In the genomic region with DNA sequence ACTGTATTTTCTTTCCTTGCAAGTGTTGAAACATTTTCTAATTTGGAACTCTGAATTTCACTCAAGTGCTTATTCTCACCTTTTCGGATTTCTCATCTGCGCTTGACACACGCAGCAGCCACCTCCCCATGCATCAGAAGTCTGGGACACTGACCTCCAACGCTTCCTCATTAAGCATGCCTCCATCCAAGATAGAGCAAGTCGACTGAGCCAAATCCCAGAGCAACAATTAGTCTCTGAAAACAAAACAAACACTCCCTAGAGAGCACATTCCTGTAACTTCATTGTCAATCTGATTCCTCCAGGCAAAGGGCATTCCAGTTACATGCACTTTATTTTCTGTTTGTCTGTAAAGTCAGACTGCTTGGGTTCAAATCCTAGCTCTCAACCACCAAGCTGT, we compare ENCODE assay signal across 32 cellular contexts. TPM values are rescaled to one million over a fixed set of nuclear protein-coding genes. Genes with fewer than 3 reads are reported as not detected.
A peak's percentile ranks its signal among the peaks of the same experiment; 100 is the strongest.
DNase-seq lines count a peak whose midpoint lies in the region; ATAC-seq and TF ChIP-seq lines count a peak whose summit lies in the region.
"Had no signal": no experiment of that assay in that cellular context is flagged by ENCODE, and none has a peak within 500 bp of the region (broad histone marks: within the 10 kb centered on the region; RNA-seq: fewer than 3 reads in every experiment).

No MANE protein-coding gene starts in this region.

- H2BK12ac ChIP-seq in H9 (ENCODE audit: insufficient read length, low read depth, low read length) = no peak overlapping the region

- H4K91ac ChIP-seq in H9 (ENCODE audit: insufficient read length, low read depth, low read length) = no peak overlapping the region

- H3K27me3 ChIP-seq in H9 (ENCODE audit: insufficient read depth, low read length) = no peaks in the 10 kb centered on the region
- H3K27me3 ChIP-seq: dorsolateral prefrontal cortex, gastrocnemius medialis, pancreas, spleen, suprapubic skin, upper lobe of right lung had no signal

- no peaks in the 10 kb centered on the region for H4K20me1 ChIP-seq in H9 (ENCODE audit: control insufficient read depth, insufficient read depth, insufficient read length)

- H3K79me2 ChIP-seq in H9 (ENCODE audit: insufficient read depth, low read length) = no peaks in the 10 kb centered on the region

- H3K4me1 Mint-ChIP-seq in H9 (peaks cover 19 to 22% of the 10 kb centered on the region in 2 experiments), WTC11 (peaks cover 20% of the 10 kb centered on the region)
- H3K4me1 Mint-ChIP-seq in stimulated activated naive B cell treated with anti-CD40 and anti-IgM and Interleukin-4, amounts not matched to agents 10 μg/mL and 1 μg/mL and 100 μg/mL, for 72 hours = peaks cover 65 to 95% of the 10 kb centered on the region in 2 donors
- H3K4me1 Mint-ChIP-seq in stimulated activated effector memory CD8-positive, alpha-beta T cell treated with anti-CD3 and anti-CD28 coated beads, Interleukin-12 subunit alpha, Interleukin-12 subunit beta, amount 100 ng/mL, for 72 hours = peaks cover 33% of the 10 kb centered on the region

- H3K27ac Mint-ChIP-seq in H9 = peak overlapping the region in 2 of 3 experiments; percentile 11 to 31; a peak in 3 of 7 replicates
- peak overlapping the region; percentile 75 for H3K27ac Mint-ChIP-seq in WTC11
- peak overlapping the region; percentile 75 for H3K27ac Mint-ChIP-seq in stimulated activated naive B cell treated with anti-CD40 and anti-IgM and Interleukin-4, amounts not matched to agents 10 μg/mL and 1 μg/mL and 100 μg/mL, for 72 hours
- no peak overlapping the region for H3K27ac Mint-ChIP-seq in stimulated activated effector memory CD8-positive, alpha-beta T cell treated with anti-CD3 and anti-CD28 coated beads, Interleukin-12 subunit alpha, Interleukin-12 subunit beta, amount 100 ng/mL, for 72 hours
- H3K27ac Mint-ChIP-seq: activated CD4-positive, alpha-beta memory T cell treated with anti-CD3 and anti-CD28 coated beads for 36 hours; activated naive CD8-positive, alpha-beta T cell treated with anti-CD3 and anti-CD28 coated beads, Interleukin-2, amount 10 ng/mL, durations not matched to agents 7 days and 5 days; mesothelial cell of epicardium had no signal

- H3K23me2 ChIP-seq in H9 (ENCODE audit: insufficient read length, low read depth, low read length, poor library complexity, severe bottlenecking) = no peaks in the 10 kb centered on the region

- DNase-seq in H9 = no peak
- DNase-seq in WTC11 (ENCODE audit: low spot score) = no peak
- peak; percentile 63 for DNase-seq in left kidney (ENCODE audit: low read depth, low spot score)
- DNase-seq in stimulated activated naive B cell treated with anti-CD40 and anti-IgM and Interleukin-4, amounts not matched to agents 10 μg/mL and 1 μg/mL and 100 μg/mL, for 72 hours = no peak
- no peak for DNase-seq in stimulated activated CD4-positive, alpha-beta T cell treated with anti-CD3 and anti-CD28 coated beads, Interleukin-1b, Interleukin-23, amount 100 ng/mL, for 48 hours
- no peak for DNase-seq in activated gamma-delta T cell treated with Interleukin-2 at 50 U/mL for 16 hours
- DNase-seq in stimulated activated effector memory CD8-positive, alpha-beta T cell treated with anti-CD3 and anti-CD28 coated beads, Interleukin-12 subunit alpha, Interleukin-12 subunit beta, amount 100 ng/mL, for 72 hours (ENCODE audit: low spot score in 2 of 2) = no peak
- DNase-seq: activated CD4-positive, alpha-beta memory T cell treated with anti-CD3 and anti-CD28 coated beads for 36 hours; activated CD8-positive, alpha-beta memory T cell treated with anti-CD3 and anti-CD28 coated beads, Interleukin-2, amount 50 U/mL, for 4 hours; activated naive CD8-positive, alpha-beta T cell treated with anti-CD3 and anti-CD28 coated beads, Interleukin-2, amount 10 ng/mL, durations not matched to agents 7 days and 5 days; DND-41; dorsolateral prefrontal cortex; gastrocnemius medialis; GM23248; IMR-90; left ventricle myocardium inferior; naive thymus-derived CD4-positive, alpha-beta T cell; NCI-H1105; NCI-H1930; NCI-H526 treated with DMSO at 0.1 percent for 48 hours; pancreas; right cardiac atrium; spleen; stimulated activated CD4-positive, alpha-beta T cell treated with anti-CD3 and anti-CD28 coated beads, Interleukin-2, amount 100 ng/mL, for 48 hours; T-helper 1 cell; upper lobe of right lung had no signal

- no peak overlapping the region for H2BK15ac ChIP-seq in H9 (ENCODE audit: low read depth, low read length)

- H3K36me3 Mint-ChIP-seq in H9 (ENCODE audit: insufficient read depth in 1 of 3, low read depth in 3 of 3) (peaks cover 5 to 17% (median 7%) of the 10 kb centered on the region in 3 experiments; a peak in 6 of 7 replicates), WTC11 (peaks cover 13% of the 10 kb centered on the region)
- H3K36me3 Mint-ChIP-seq in stimulated activated naive B cell treated with anti-CD40 and anti-IgM and Interleukin-4, amounts not matched to agents 10 μg/mL and 1 μg/mL and 100 μg/mL, for 72 hours = peaks cover 83 to 86% of the 10 kb centered on the region in 2 donors
- no peaks in the 10 kb centered on the region for H3K36me3 Mint-ChIP-seq in stimulated activated effector memory CD8-positive, alpha-beta T cell treated with anti-CD3 and anti-CD28 coated beads, Interleukin-12 subunit alpha, Interleukin-12 subunit beta, amount 100 ng/mL, for 72 hours
- H3K36me3 Mint-ChIP-seq: activated CD4-positive, alpha-beta memory T cell treated with anti-CD3 and anti-CD28 coated beads for 36 hours; mesothelial cell of epicardium had no signal

- no peak overlapping the region for H2BK120ac ChIP-seq in H9 (ENCODE audit: low read depth, low read length, poor library complexity, severe bottlenecking)

- no peak overlapping the region for H3K9ac ChIP-seq in H9 (ENCODE audit: extremely low read depth, insufficient read length, low read length)
- H3K9ac ChIP-seq: GM23248 had no signal

- peak; percentile 85 for ATAC-seq in WTC11
- ATAC-seq in stimulated activated naive B cell treated with anti-CD40 and anti-IgM and Interleukin-4, amounts not matched to agents 10 μg/mL and 1 μg/mL and 100 μg/mL, for 72 hours (replicated peaks) = no peak
- no peak for ATAC-seq in stimulated activated effector memory CD8-positive, alpha-beta T cell treated with anti-CD3 and anti-CD28 coated beads, Interleukin-12 subunit alpha, Interleukin-12 subunit beta, amount 100 ng/mL, for 72 hours
- ATAC-seq: gastrocnemius medialis; naive thymus-derived CD4-positive, alpha-beta T cell; pancreas; right cardiac atrium had no signal

- H4K8ac ChIP-seq in H9 (replicated peaks; ENCODE audit: insufficient read length, low read depth, low read length) = no peak overlapping the region

- H3K14ac ChIP-seq in H9 (ENCODE audit: insufficient read depth, low read length) = no peak overlapping the region

- no peaks in the 10 kb centered on the region; the same call in none of the 2 replicates for H3K27me3 Mint-ChIP-seq in H9 (ENCODE audit: low read depth)
- no peaks in the 10 kb centered on the region for H3K27me3 Mint-ChIP-seq in WTC11 (ENCODE audit: low read depth)
- H3K27me3 Mint-ChIP-seq in stimulated activated naive B cell treated with anti-CD40 and anti-IgM and Interleukin-4, amounts not matched to agents 10 μg/mL and 1 μg/mL and 100 μg/mL, for 72 hours = no peaks in the 10 kb centered on the region
- H3K27me3 Mint-ChIP-seq: activated CD4-positive, alpha-beta memory T cell treated with anti-CD3 and anti-CD28 coated beads for 36 hours; activated naive CD8-positive, alpha-beta T cell treated with anti-CD3 and anti-CD28 coated beads, Interleukin-2, amount 10 ng/mL, durations not matched to agents 7 days and 5 days; central memory CD8-positive, alpha-beta T cell; naive thymus-derived CD4-positive, alpha-beta T cell had no signal

- H3K4me2 ChIP-seq in H9 (ENCODE audit: insufficient read depth, insufficient read length, low read length) = no peak overlapping the region

- H2AFZ ChIP-seq in H9 (ENCODE audit: low read length) = no peak overlapping the region
- H2AFZ ChIP-seq: GM23248 had no signal

- no peak overlapping the region for H3K23ac ChIP-seq in H9 (ENCODE audit: insufficient read length, low read depth, low read length)

- no peak overlapping the region for H3T11ph ChIP-seq in H9 (ENCODE audit: low read length)

- H3K9me3 Mint-ChIP-seq in H9 (peaks cover 11 to 16% of the 10 kb centered on the region in 2 experiments), WTC11 (peaks cover 17% of the 10 kb centered on the region)
- H3K9me3 Mint-ChIP-seq in stimulated activated naive B cell treated with anti-CD40 and anti-IgM and Interleukin-4, amounts not matched to agents 10 μg/mL and 1 μg/mL and 100 μg/mL, for 72 hours = peaks cover 11 to 13% of the 10 kb centered on the region in 2 donors
- H3K9me3 Mint-ChIP-seq in stimulated activated effector memory CD8-positive, alpha-beta T cell treated with anti-CD3 and anti-CD28 coated beads, Interleukin-12 subunit alpha, Interleukin-12 subunit beta, amount 100 ng/mL, for 72 hours = no peaks in the 10 kb centered on the region
- H3K9me3 Mint-ChIP-seq: activated CD4-positive, alpha-beta memory T cell treated with anti-CD3 and anti-CD28 coated beads for 36 hours; central memory CD8-positive, alpha-beta T cell had no signal

- H2BK5ac ChIP-seq in H9 (ENCODE audit: insufficient read length, low read length) = no peak overlapping the region

- H3K56ac ChIP-seq in H9 (ENCODE audit: insufficient read length, low read depth, low read length) = no peak overlapping the region

- no peak overlapping the region for H3K27ac ChIP-seq in H9 (ENCODE audit: insufficient read length, low read depth, low read length)
- H3K27ac ChIP-seq: C4-2B, dorsolateral prefrontal cortex, gastrocnemius medialis, GM23248, left ventricle myocardium inferior, pancreas, RWPE1, suprapubic skin, upper lobe of right lung had no signal

- TF ChIP-seq CTCF in H9 (conservative IDR thresholded peaks at IDR 0.05) (no peak), WTC11 (IDR thresholded peaks at IDR 0.05) (no peak)

- no peak overlapping the region for H2BK20ac ChIP-seq in H9 (ENCODE audit: low read depth, low read length, poor library complexity, severe bottlenecking)

- H4K5ac ChIP-seq in H9 (ENCODE audit: insufficient read length, low read depth, low read length) = no peak overlapping the region

- WGBS in H9 (ENCODE audit: extremely low coverage, insufficient read length, low lambda C conversion rate) = no CpG with 5 or more reads among the region's 5 CpGs

- no peaks in the 10 kb centered on the region for H3K9me3 ChIP-seq in H9 (ENCODE audit: control insufficient read depth, low read depth, low read length)
- H3K9me3 ChIP-seq: gastrocnemius medialis, left ventricle myocardium inferior, pancreas, suprapubic skin, upper lobe of right lung had no signal

- H3K79me1 ChIP-seq in H9 (ENCODE audit: insufficient read depth, low read depth, low read length, poor library complexity, severe bottlenecking) = no peaks in the 10 kb centered on the region

- no peak overlapping the region for H3K18ac ChIP-seq in H9 (ENCODE audit: insufficient read length, low read depth, low read length)

- POLR2A ChIA-PET in WTC11 (lab: Charles Lee) = no interaction called here

- H3K4me1 ChIP-seq in H9 (ENCODE audit: insufficient read depth, low read length) = peaks cover 7% of the 10 kb centered on the region; the same call in 1 of the 2 replicates
- H3K4me1 ChIP-seq: gastrocnemius medialis, pancreas had no signal

- CTCF ChIA-PET in WTC11 (lab: Charles Lee) = interaction anchor here (0.9 kb wide), 1 partner anchor 25 kb away, joined by 3 read pairs; no protein-coding TSS in a partner anchor

- no peak overlapping the region for H2AK5ac ChIP-seq in H9 (ENCODE audit: insufficient read length, low read length)

- H3K4me3 Mint-ChIP-seq in H9 (no peak overlapping the region), WTC11 (no peak overlapping the region)
- H3K4me3 Mint-ChIP-seq in stimulated activated naive B cell treated with anti-CD40 and anti-IgM and Interleukin-4, amounts not matched to agents 10 μg/mL and 1 μg/mL and 100 μg/mL, for 72 hours = peak overlapping the region; percentile 65 to 93
- H3K4me3 Mint-ChIP-seq in stimulated activated effector memory CD8-positive, alpha-beta T cell treated with anti-CD3 and anti-CD28 coated beads, Interleukin-12 subunit alpha, Interleukin-12 subunit beta, amount 100 ng/mL, for 72 hours = no peak overlapping the region
- H3K4me3 Mint-ChIP-seq: activated CD4-positive, alpha-beta memory T cell treated with anti-CD3 and anti-CD28 coated beads for 36 hours; activated naive CD8-positive, alpha-beta T cell treated with anti-CD3 and anti-CD28 coated beads, Interleukin-2, amount 10 ng/mL, durations not matched to agents 7 days and 5 days; central memory CD8-positive, alpha-beta T cell; mesothelial cell of epicardium; naive thymus-derived CD4-positive, alpha-beta T cell had no signal

- no peak overlapping the region for H3K4ac ChIP-seq in H9 (ENCODE audit: low read depth, low read length)

RNA-seq across cellular contexts. Expression of a gene that starts 5.7 kb away (rescaled TPM):
- total RNA-seq in H9 (2021) (not detected in 2 replicates), WTC11 (2021) (not detected in 3 replicates)
- total RNA-seq: GM23248, IMR-90, mesothelial cell of epicardium, SK-MEL-5 had no signal

Comparison
In these comparisons a context has a peak if more than half of its experiments do, and no peak if none do; other contexts are left out.
1. H3K4me3 Mint-ChIP-seq: peak in stimulated activated naive B cell treated with anti-CD40 and anti-IgM and Interleukin-4, amounts not matched to agents 10 μg/mL and 1 μg/mL and 100 μg/mL, for 72 hours (2 of 2); none in H9 (0 of 2), WTC11 (single experiment) and stimulated activated effector memory CD8-positive, alpha-beta T cell treated with anti-CD3 and anti-CD28 coated beads, Interleukin-12 subunit alpha, Interleukin-12 subunit beta, amount 100 ng/mL, for 72 hours (single experiment).